18 cellular contexts compared by ENCODE assay signal in the genomic region with DNA sequence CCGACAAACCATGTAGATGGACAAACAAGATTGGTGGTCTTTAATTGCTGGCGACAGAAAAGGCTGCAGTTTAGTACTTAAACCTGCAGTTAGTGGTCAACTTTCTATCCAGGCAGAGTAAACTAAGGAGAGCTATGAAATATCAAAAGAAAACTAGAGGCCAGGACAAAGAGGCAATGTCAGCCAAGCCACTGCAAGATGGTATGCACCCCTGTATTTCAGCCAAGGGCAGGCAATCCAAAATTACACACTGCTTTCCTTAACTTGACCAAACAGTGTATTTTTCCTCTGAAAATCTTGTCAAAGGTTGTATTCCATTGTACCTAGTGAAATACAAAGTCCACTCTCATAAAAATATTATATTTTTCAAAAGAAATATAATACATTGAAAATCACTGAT.
"Had no signal": no experiment of that assay in that cellular context is flagged by ENCODE, and none has a peak within 500 bp of the region (broad histone marks: within the 10 kb centered on the region; RNA-seq: fewer than 3 reads in every experiment).

No MANE protein-coding gene starts in this region.

- H3K9me3 Mint-ChIP-seq: activated naive CD4-positive, alpha-beta T cell treated with anti-CD3 and anti-CD28 coated beads, Interleukin-2, amount 10 ng/mL, durations not matched to agents 7 days and 5 days; T-cell had no signal

- H3K4me3 Mint-ChIP-seq: activated naive CD4-positive, alpha-beta T cell treated with anti-CD3 and anti-CD28 coated beads, Interleukin-2, amount 10 ng/mL, durations not matched to agents 7 days and 5 days; naive thymus-derived CD4-positive, alpha-beta T cell; stimulated activated naive CD8-positive, alpha-beta T cell treated with anti-CD3 and anti-CD28 coated beads, Interleukin-15, amount 100 ng/mL, for 72 hours; T-cell had no signal

- DNase-seq: activated CD4-positive, CD25-positive, alpha-beta regulatory T cell treated with anti-CD3 and anti-CD28 coated beads, Interleukin-2, amount 50 U/mL, for 72 hours; activated effector memory CD4-positive, alpha-beta T cell treated with Interleukin-2 at 50 U/mL for 16 hours; activated naive CD4-positive, alpha-beta T cell treated with anti-CD3 and anti-CD28 coated beads, Interleukin-2, amount 10 ng/mL, durations not matched to agents 7 days and 5 days; activated T-cell treated with anti-CD3 and anti-CD28 coated beads, Interleukin-2, amount 50 U/mL, for 1 hour; brain microvascular endothelial cell; central memory CD4-positive, alpha-beta T cell; dermis blood vessel endothelial cell; effector CD8-positive, alpha-beta T cell; foreskin keratinocyte; left colon; lower lobe of right lung; naive thymus-derived CD4-positive, alpha-beta T cell; retina; stimulated activated CD4-positive, alpha-beta T cell treated with anti-CD3 and anti-CD28 coated beads, Interleukin-4, amount 100 ng/mL, for 24 hours; stimulated activated naive CD8-positive, alpha-beta T cell treated with anti-CD3 and anti-CD28 coated beads, Interleukin-15, amount 100 ng/mL, for 72 hours; T-cell; tibial artery; WERI-Rb-1 had no signal

- H3K27me3 Mint-ChIP-seq: activated naive CD4-positive, alpha-beta T cell treated with anti-CD3 and anti-CD28 coated beads, Interleukin-2, amount 10 ng/mL, durations not matched to agents 7 days and 5 days; naive thymus-derived CD4-positive, alpha-beta T cell; stimulated activated naive CD8-positive, alpha-beta T cell treated with anti-CD3 and anti-CD28 coated beads, Interleukin-15, amount 100 ng/mL, for 72 hours; T-cell had no signal

- H3K27ac Mint-ChIP-seq: activated naive CD4-positive, alpha-beta T cell treated with anti-CD3 and anti-CD28 coated beads, Interleukin-2, amount 10 ng/mL, durations not matched to agents 7 days and 5 days; T-cell had no signal

- ATAC-seq: foreskin keratinocyte; left colon; lower lobe of right lung; naive thymus-derived CD4-positive, alpha-beta T cell; stimulated activated naive CD8-positive, alpha-beta T cell treated with anti-CD3 and anti-CD28 coated beads, Interleukin-15, amount 100 ng/mL, for 72 hours; T-cell had no signal
